Comparison of ENCODE assay signal across 20 cellular contexts in genomic region chr9:131815971-131816873, GRCh38.
DNase-seq lines count a peak whose midpoint lies in the region; ATAC-seq, FAIRE-seq and TF ChIP-seq lines count a peak whose summit lies in the region.
"Had no signal": no experiment of that assay in that cellular context is flagged by ENCODE, and none has a peak within 500 bp of the region (broad histone marks: within the 10 kb centered on the region; RNA-seq: fewer than 3 reads in every experiment).

No MANE protein-coding gene starts in this region.

- POLR2A ChIA-PET in MCF 10A (lab: Yijun Ruan, JAX) = interaction anchor here (1.1 kb wide), 1 partner anchor 10 kb away, joined by 3 read pairs; no protein-coding TSS in a partner anchor
- POLR2A ChIA-PET in PC-9 (lab: Charles Lee; ENCODE audit: unreplicated experiment) = no interaction called here
- POLR2A ChIA-PET in naive thymus-derived CD8-positive, alpha-beta T cell (lab: Charles Lee) = no interaction called here

- in situ Hi-C loops in mammary epithelial cell (cut with MboI; ENCODE audit: low sequenced_read_pairs in 2 of 2) = no loop called here

- H3K9me3 ChIP-seq in breast epithelium (no peaks in the 10 kb centered on the region), mammary epithelial cell (replicated peaks; ENCODE audit: insufficient read depth, low read length) (no peaks in the 10 kb centered on the region), PC-9 (ENCODE audit: insufficient read depth, low read depth) (no peaks in the 10 kb centered on the region)
- H3K9me3 ChIP-seq: tibial artery had no signal

- H2AFZ ChIP-seq in mammary epithelial cell (ENCODE audit: low read depth, low read length) (no peak overlapping the region), PC-9 (no peak overlapping the region)

- H3F3A ChIP-seq in PC-9 (ENCODE audit: insufficient read depth, low read depth) = no peaks in the 10 kb centered on the region

- no peak overlapping the region for H3K9ac ChIP-seq in mammary epithelial cell (ENCODE audit: insufficient read depth, low read length)

- no peaks in the 10 kb centered on the region for H3K79me2 ChIP-seq in mammary epithelial cell (ENCODE audit: insufficient read depth, low read length)
- H3K79me2 ChIP-seq in PC-9 (ENCODE audit: low read depth) = no peaks in the 10 kb centered on the region

- CTCF ChIA-PET in MCF 10A (lab: Yijun Ruan, JAX) (interaction anchor here (1.1 kb wide), 1 partner anchor 246 kb away, joined by 6 read pairs; no protein-coding TSS in a partner anchor), mammary epithelial cell (lab: Charles Lee; ENCODE audit: low non-redundant PET) (interaction anchor here (0.6 kb wide), 2 partner anchors 420 to 437 kb away, joined by 4 to 6 read pairs; no protein-coding TSS in a partner anchor), PC-9 (lab: Charles Lee) (interaction anchor here (0.6 kb wide), 1 partner anchor 1205 kb away, joined by 8 read pairs; no protein-coding TSS in a partner anchor)

- H3K4me1 ChIP-seq in breast epithelium = no peaks in the 10 kb centered on the region
- no peaks in the 10 kb centered on the region for H3K4me1 ChIP-seq in mammary epithelial cell (ENCODE audit: insufficient read depth, low read length)
- no peaks in the 10 kb centered on the region for H3K4me1 ChIP-seq in PC-9 (replicated peaks; ENCODE audit: insufficient read depth)
- H3K4me1 ChIP-seq: tibial artery had no signal

- no peak overlapping the region for H3K4me2 ChIP-seq in mammary epithelial cell (ENCODE audit: insufficient read depth, low read depth, low read length)
- H3K4me2 ChIP-seq in PC-9 = no peak overlapping the region

- H3K4me3 Mint-ChIP-seq in MCF 10A (ENCODE audit: unreplicated experiment) = peak overlapping the region; percentile 47
- no peak overlapping the region for H3K4me3 Mint-ChIP-seq in naive thymus-derived CD8-positive, alpha-beta T cell
- H3K4me3 Mint-ChIP-seq: activated naive CD4-positive, alpha-beta T cell treated with anti-CD3 and anti-CD28 coated beads, Interleukin-2, amount 10 ng/mL, durations not matched to agents 7 days and 5 days; CD8-positive, alpha-beta memory T cell; nephron had no signal

- H3K36me3 ChIP-seq in breast epithelium (no peaks in the 10 kb centered on the region), mammary epithelial cell (ENCODE audit: insufficient read depth, low read length) (no peaks in the 10 kb centered on the region), PC-9 (ENCODE audit: low read depth) (no peaks in the 10 kb centered on the region)
- H3K36me3 ChIP-seq: tibial artery had no signal

- no peak for ATAC-seq in naive thymus-derived CD8-positive, alpha-beta T cell

- TF ChIP-seq CTCF in MCF 10A (IDR thresholded peaks at IDR 0.05; ENCODE audit: unreplicated experiment) (no peak), breast epithelium (IDR thresholded peaks at IDR 0.05) (no peak), mammary epithelial cell (conservative IDR thresholded peaks at IDR 0.05 in 1 of 2, IDR thresholded peaks at IDR 0.05 in 1 of 2; ENCODE audit: extremely low read depth in 1 of 2, insufficient read depth in 1 of 2, low read depth in 1 of 2, low read length in 2 of 2) (peak in 1 of 2 donors; percentile 32), PC-9 (conservative IDR thresholded peaks at IDR 0.05) (no peak)

- H3K9me2 ChIP-seq in PC-9 (ENCODE audit: insufficient read depth) = no peaks in the 10 kb centered on the region

- H3K36me3 Mint-ChIP-seq in MCF 10A (ENCODE audit: insufficient read depth, unreplicated experiment) = no peaks in the 10 kb centered on the region
- H3K36me3 Mint-ChIP-seq in naive thymus-derived CD8-positive, alpha-beta T cell = no peaks in the 10 kb centered on the region
- H3K36me3 Mint-ChIP-seq: activated naive CD4-positive, alpha-beta T cell treated with anti-CD3 and anti-CD28 coated beads, Interleukin-2, amount 10 ng/mL, durations not matched to agents 7 days and 5 days; CD8-positive, alpha-beta memory T cell had no signal

- TF ChIP-seq POLR2A in breast epithelium (IDR thresholded peaks at IDR 0.05) = no peak

- BruUV-seq in MCF 10A (replicated peaks; lab: Mats Ljungman, UMichigan) (no TSS peak), mammary epithelial cell (replicated peaks; lab: Mats Ljungman, UMichigan) (no TSS peak), PC-9 (replicated peaks; lab: Mats Ljungman, UMichigan) (no TSS peak)

- no peaks in the 10 kb centered on the region for H3K9me3 Mint-ChIP-seq in MCF 10A (ENCODE audit: unreplicated experiment)
- no peaks in the 10 kb centered on the region for H3K9me3 Mint-ChIP-seq in naive thymus-derived CD8-positive, alpha-beta T cell
- H3K9me3 Mint-ChIP-seq: activated naive CD4-positive, alpha-beta T cell treated with anti-CD3 and anti-CD28 coated beads, Interleukin-2, amount 10 ng/mL, durations not matched to agents 7 days and 5 days; CD8-positive, alpha-beta memory T cell; nephron had no signal

- H3K27ac ChIP-seq in breast epithelium = no peak overlapping the region
- no peak overlapping the region for H3K27ac ChIP-seq in mammary epithelial cell (ENCODE audit: insufficient read depth, low read depth, low read length)
- H3K27ac ChIP-seq in PC-9 = no peak overlapping the region
- H3K27ac ChIP-seq: tibial artery had no signal

- H3K27me3 ChIP-seq in breast epithelium (peaks cover 0 to 56% of the 10 kb centered on the region in 2 donors), mammary epithelial cell (ENCODE audit: insufficient read depth, low read length) (no peaks in the 10 kb centered on the region), PC-9 (ENCODE audit: insufficient read depth, low read depth) (peaks cover 93% of the 10 kb centered on the region)

- H4K20me1 ChIP-seq in mammary epithelial cell (ENCODE audit: insufficient read depth, low read length) = no peaks in the 10 kb centered on the region
- no peaks in the 10 kb centered on the region; the same call in 1 of the 2 replicates for H4K20me1 ChIP-seq in PC-9 (ENCODE audit: insufficient read depth)

- peaks cover 69% of the 10 kb centered on the region for H3K27me3 Mint-ChIP-seq in MCF 10A (ENCODE audit: insufficient read depth, unreplicated experiment)
- peaks cover 11 to 78% (median 28%) of the 10 kb centered on the region in 5 donors for H3K27me3 Mint-ChIP-seq in naive thymus-derived CD8-positive, alpha-beta T cell

- FAIRE-seq in urothelium cell line (lab: Jason Lieb, UNC) (no peak), GM19239 (lab: Jason Lieb, UNC) (no peak)
- FAIRE-seq: bronchial epithelial cell, G401.6, GM12892 had no signal

- H3K4me3 ChIP-seq in breast epithelium = no peak overlapping the region
- no peak overlapping the region for H3K4me3 ChIP-seq in mammary epithelial cell (replicated peaks in 1 of 3; ENCODE audit: insufficient read depth in 1 of 3, low read depth in 2 of 3, low read length in 3 of 3)
- no peak overlapping the region for H3K4me3 ChIP-seq in PC-9
- H3K4me3 ChIP-seq: tibial artery had no signal

- WGBS in mammary epithelial cell (ENCODE audit: low coverage, missing lambda C conversion rate) = 18% methylated on average over 19 of the region's 19 CpGs

- dilution Hi-C loops in mammary epithelial cell (cut with HindIII; ENCODE audit: low sequenced_read_pairs) = no loop called here

- H3K4me1 Mint-ChIP-seq in MCF 10A (ENCODE audit: insufficient read depth, unreplicated experiment) = peaks cover 4% of the 10 kb centered on the region
- H3K4me1 Mint-ChIP-seq in naive thymus-derived CD8-positive, alpha-beta T cell = no peaks in the 10 kb centered on the region
- H3K4me1 Mint-ChIP-seq: activated naive CD4-positive, alpha-beta T cell treated with anti-CD3 and anti-CD28 coated beads, Interleukin-2, amount 10 ng/mL, durations not matched to agents 7 days and 5 days; CD8-positive, alpha-beta memory T cell had no signal

- no peak overlapping the region for H3K27ac Mint-ChIP-seq in MCF 10A (ENCODE audit: low read depth, unreplicated experiment)
- no peak overlapping the region for H3K27ac Mint-ChIP-seq in naive thymus-derived CD8-positive, alpha-beta T cell
- H3K27ac Mint-ChIP-seq: activated naive CD4-positive, alpha-beta T cell treated with anti-CD3 and anti-CD28 coated beads, Interleukin-2, amount 10 ng/mL, durations not matched to agents 7 days and 5 days; nephron had no signal

- intact Hi-C loops in MCF 10A (cut with micrococcal nuclease) (no loop called here), breast epithelium (cut with DNase I; ENCODE audit: low total_unique reads) (no loop called here), mammary epithelial cell (cut with micrococcal nuclease) (loop anchor here (5.0 kb wide), 1 partner anchor 421 kb away; no protein-coding TSS in a partner anchor), PC-9 (cut with micrococcal nuclease; ENCODE audit: unreplicated experiment) (no loop called here)

- peak; percentile 19 for DNase-seq in MCF 10A (ENCODE audit: unreplicated experiment)
- no peak for DNase-seq in breast epithelium (ENCODE audit: low spot score in 2 of 2)
- peak; percentile 57 for DNase-seq in NCI-H345 treated with DMSO at 0.1 percent for 48 hours (lab: John Stamatoyannopoulos, UW; ENCODE audit: unreplicated experiment)
- peak; percentile 47 for DNase-seq in mammary epithelial cell
- peak; percentile 32 for DNase-seq in urothelium cell line (ENCODE audit: low spot score)
- no peak for DNase-seq in GM19239 (ENCODE audit: insufficient read length, low spot score)
- DNase-seq in PC-9 = no peak
- DNase-seq in naive thymus-derived CD8-positive, alpha-beta T cell = no peak
- DNase-seq: activated CD4-positive, alpha-beta T cell treated with anti-CD3 and anti-CD28 coated beads for 48 hours; activated naive CD4-positive, alpha-beta T cell treated with anti-CD3 and anti-CD28 coated beads, Interleukin-2, amount 10 ng/mL, durations not matched to agents 7 days and 5 days; CD8-positive, alpha-beta memory T cell; effector CD4-positive, alpha-beta T cell; retina; stimulated activated CD4-positive, alpha-beta T cell treated with anti-CD3 and anti-CD28 coated beads, Interleukin-1b, Interleukin-23, amount 100 ng/mL, for 48 hours; T-helper 9 cell; tibial artery had no signal

Comparison
In these comparisons a context has a peak if more than half of its experiments do, and no peak if none do; other contexts are left out.
1. DNase-seq: peak in MCF 10A (single experiment), NCI-H345 treated with DMSO at 0.1 percent for 48 hours (single experiment), mammary epithelial cell (single experiment) and urothelium cell line (single experiment); none in breast epithelium (0 of 2), GM19239 (single experiment), PC-9 (0 of 2) and naive thymus-derived CD8-positive, alpha-beta T cell (0 of 10).